Comparison of ENCODE assay signal across 17 cellular contexts in the genomic region with DNA sequence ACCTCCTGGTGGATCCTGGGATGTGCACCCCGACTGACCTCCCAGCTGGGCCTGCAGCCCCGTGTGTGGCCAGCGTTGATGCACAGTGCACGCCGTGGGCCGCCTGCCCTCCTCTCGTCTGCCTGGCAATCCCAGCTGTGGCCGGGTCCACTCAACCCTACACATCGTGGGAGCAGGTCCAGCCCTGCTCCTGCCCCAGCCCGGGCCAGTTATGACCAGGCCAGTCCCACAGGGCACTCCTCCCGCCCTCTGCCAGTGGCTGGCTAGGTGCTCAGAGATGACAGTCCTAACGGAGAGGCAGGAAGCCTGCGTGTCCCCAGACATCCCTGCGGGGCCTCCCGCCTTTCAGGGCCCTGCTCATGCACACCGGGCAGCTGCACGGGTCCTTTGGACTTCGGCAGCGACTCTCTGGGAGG. TPM values are rescaled to one million over a fixed set of nuclear protein-coding genes. Genes with fewer than 3 reads are reported as not detected.
DNase-seq lines count a peak whose midpoint lies in the region; ATAC-seq, FAIRE-seq and TF ChIP-seq lines count a peak whose summit lies in the region.
"Had no signal": no experiment of that assay in that cellular context is flagged by ENCODE, and none has a peak within 500 bp of the region (broad histone marks: within the 10 kb centered on the region; RNA-seq: fewer than 3 reads in every experiment).

No MANE protein-coding gene starts in this region.

- H3K27ac Mint-ChIP-seq in chondrocyte (ENCODE audit: unreplicated experiment), result no peak overlapping the region
- H3K27ac Mint-ChIP-seq in stimulated activated effector memory CD8-positive, alpha-beta T cell treated with anti-CD3 and anti-CD28 coated beads, Interleukin-12 subunit alpha, Interleukin-12 subunit beta, amount 100 ng/mL, for 72 hours, result no peak overlapping the region
- H3K27ac Mint-ChIP-seq: B cell; CD4-positive, alpha-beta memory T cell; GM23338; H9 had no signal

- H3K9me3 ChIP-seq in left ventricle myocardium inferior (replicated peaks) (no peaks in the 10 kb centered on the region), neuronal stem cell (replicated peaks in 1 of 2; ENCODE audit: control insufficient read depth in 2 of 2, insufficient read depth in 1 of 2, low read depth in 1 of 2, low read length in 2 of 2) (peaks cover 0 to 4% of the 10 kb centered on the region in 2 donors)

- H4K91ac ChIP-seq in neuronal stem cell (ENCODE audit: low read depth, low read length, poor library complexity), result no peak overlapping the region

- peak; percentile 14 for DNase-seq in left cardiac atrium
- no peak for DNase-seq in left ventricle myocardium inferior
- peak; percentile 90 for DNase-seq in chondrocyte (ENCODE audit: low spot score)
- no peak for DNase-seq in neuronal stem cell (ENCODE audit: low spot score)
- DNase-seq in stimulated activated effector memory CD8-positive, alpha-beta T cell treated with anti-CD3 and anti-CD28 coated beads, Interleukin-12 subunit alpha, Interleukin-12 subunit beta, amount 100 ng/mL, for 72 hours (ENCODE audit: low spot score in 2 of 2), result no peak
- no peak for DNase-seq in iPS-NIHi7 (ENCODE audit: extremely low spot score)
- no peak for DNase-seq in effector CD8-positive, alpha-beta T cell (lab: John Stamatoyannopoulos, UW)
- no peak for DNase-seq in HTR-8/SVneo (ENCODE audit: insufficient read length, low spot score)
- DNase-seq: C1 segment of cervical spinal cord; CD4-positive, alpha-beta memory T cell; DMS79; H9 had no signal

- H3K4me1 ChIP-seq in left ventricle myocardium inferior (no peaks in the 10 kb centered on the region), neuronal stem cell (ENCODE audit: control insufficient read depth in 2 of 2, insufficient read depth in 1 of 2, low read depth in 1 of 2, low read length in 2 of 2) (no peaks in the 10 kb centered on the region)

- H2BK5ac ChIP-seq in neuronal stem cell (ENCODE audit: low read length), result no peak overlapping the region

- H2AFZ ChIP-seq in neuronal stem cell (ENCODE audit: low read length), result no peak overlapping the region
- H2AFZ ChIP-seq: GM23338 had no signal

- no peaks in the 10 kb centered on the region for H3K9me3 Mint-ChIP-seq in chondrocyte (ENCODE audit: low read depth)
- no peaks in the 10 kb centered on the region for H3K9me3 Mint-ChIP-seq in stimulated activated effector memory CD8-positive, alpha-beta T cell treated with anti-CD3 and anti-CD28 coated beads, Interleukin-12 subunit alpha, Interleukin-12 subunit beta, amount 100 ng/mL, for 72 hours
- H3K9me3 Mint-ChIP-seq: GM23338, H9 had no signal

- H3K79me1 ChIP-seq in neuronal stem cell (ENCODE audit: low read depth, low read length), result no peaks in the 10 kb centered on the region

- no peak overlapping the region for H2BK15ac ChIP-seq in neuronal stem cell (ENCODE audit: low read length)

- ATAC-seq in left cardiac atrium, result peak in 1 of 2 donors; percentile 51
- ATAC-seq in stimulated activated effector memory CD8-positive, alpha-beta T cell treated with anti-CD3 and anti-CD28 coated beads, Interleukin-12 subunit alpha, Interleukin-12 subunit beta, amount 100 ng/mL, for 72 hours, result peak; percentile 12
- ATAC-seq: GM23338 had no signal

- peaks cover 94% of the 10 kb centered on the region for H3K27me3 ChIP-seq in left ventricle myocardium inferior (ENCODE audit: low read depth)
- H3K27me3 ChIP-seq in neuronal stem cell (ENCODE audit: control insufficient read depth in 3 of 3, insufficient read depth in 3 of 3, low read depth in 1 of 3, low read length in 3 of 3), result peaks cover 0 to 65% (median 2%) of the 10 kb centered on the region in 3 experiments

- peaks cover 8% of the 10 kb centered on the region for H3K4me1 Mint-ChIP-seq in chondrocyte (ENCODE audit: low read depth)
- H3K4me1 Mint-ChIP-seq in stimulated activated effector memory CD8-positive, alpha-beta T cell treated with anti-CD3 and anti-CD28 coated beads, Interleukin-12 subunit alpha, Interleukin-12 subunit beta, amount 100 ng/mL, for 72 hours, result no peaks in the 10 kb centered on the region
- H3K4me1 Mint-ChIP-seq: B cell had no signal

- H3K14ac ChIP-seq in neuronal stem cell (ENCODE audit: low read length), result peak overlapping the region; percentile 56

- peak overlapping the region; percentile 60 for H3K9ac ChIP-seq in neuronal stem cell (ENCODE audit: low read depth, low read length, poor library complexity)

- peak overlapping the region; percentile 16 for H3K23ac ChIP-seq in neuronal stem cell (ENCODE audit: low read depth, low read length, poor library complexity)

- no peak overlapping the region for H3K4me3 Mint-ChIP-seq in chondrocyte (ENCODE audit: unreplicated experiment)
- no peak overlapping the region for H3K4me3 Mint-ChIP-seq in stimulated activated effector memory CD8-positive, alpha-beta T cell treated with anti-CD3 and anti-CD28 coated beads, Interleukin-12 subunit alpha, Interleukin-12 subunit beta, amount 100 ng/mL, for 72 hours
- H3K4me3 Mint-ChIP-seq: B cell; CD4-positive, alpha-beta memory T cell; GM23338; H9 had no signal

- whole genome bisulfite sequencing in neuronal stem cell (ENCODE audit: extremely low coverage in 2 of 2, insufficient read length in 2 of 2, insufficient replicate concordance in 1 of 2), 2 donors, result no CpG with 5 or more reads among the region's 19 CpGs

- H2BK12ac ChIP-seq in neuronal stem cell (ENCODE audit: low read length), result no peak overlapping the region

- H3K36me3 Mint-ChIP-seq in chondrocyte (ENCODE audit: low read depth), result no peaks in the 10 kb centered on the region
- no peaks in the 10 kb centered on the region for H3K36me3 Mint-ChIP-seq in stimulated activated effector memory CD8-positive, alpha-beta T cell treated with anti-CD3 and anti-CD28 coated beads, Interleukin-12 subunit alpha, Interleukin-12 subunit beta, amount 100 ng/mL, for 72 hours
- H3K36me3 Mint-ChIP-seq: CD4-positive, alpha-beta memory T cell had no signal

- no peak overlapping the region for H2BK120ac ChIP-seq in neuronal stem cell (ENCODE audit: low read depth, low read length)

- H3K27ac ChIP-seq in left ventricle myocardium inferior (replicated peaks), result no peak overlapping the region
- H3K27ac ChIP-seq in neuronal stem cell (replicated peaks; ENCODE audit: low read length), result no peak overlapping the region

- H3K4me3 ChIP-seq in left ventricle myocardium inferior (no peak overlapping the region), neuronal stem cell (ENCODE audit: low read length in 2 of 2) (peak overlapping the region in 1 of 2 donors; percentile 40)
- H3K4me3 ChIP-seq: GM23338 had no signal

- no peak overlapping the region for H4K8ac ChIP-seq in neuronal stem cell (ENCODE audit: low read depth, low read length)

- H3K27me3 Mint-ChIP-seq in chondrocyte (ENCODE audit: low read depth), result peaks cover 45% of the 10 kb centered on the region

- intact Hi-C loops in left cardiac atrium (cut with DNase I), result no loop called here
- intact Hi-C loops in left ventricle myocardium inferior (cut with micrococcal nuclease), result no loop called here

- H3K4me2 ChIP-seq in neuronal stem cell (ENCODE audit: insufficient read depth, low read length, poor library complexity, severe bottlenecking), result no peak overlapping the region
- H3K4me2 ChIP-seq: GM23338 had no signal

- peak overlapping the region; percentile 28 for H2AK5ac ChIP-seq in neuronal stem cell (ENCODE audit: low read depth, low read length)

- H3K4ac ChIP-seq in neuronal stem cell (ENCODE audit: low read length), result no peak overlapping the region

- peak overlapping the region; percentile 71 for H3K18ac ChIP-seq in neuronal stem cell (ENCODE audit: low read length)

- TF ChIP-seq CTCF in left ventricle myocardium inferior (IDR thresholded peaks at IDR 0.05; ENCODE audit: borderline replicate concordance) (no peak), chondrocyte (IDR thresholded peaks at IDR 0.05) (no peak)

- no peak for FAIRE-seq in HTR-8/SVneo (lab: Jason Lieb, UNC)
- FAIRE-seq: G401.6, GM12891 had no signal

- H3K36me3 ChIP-seq in left ventricle myocardium inferior (no peaks in the 10 kb centered on the region), neuronal stem cell (replicated peaks in 1 of 2; ENCODE audit: control insufficient read depth in 2 of 2, insufficient read depth in 2 of 2, low read length in 2 of 2) (no peaks in the 10 kb centered on the region)

RNA-seq across cellular contexts. Expression of gene GALNT9, which starts 10.8 kb away (rescaled TPM):
- 1 to 10 TPM; 2.6 to 2.7 TPM for total RNA-seq in left cardiac atrium
- total RNA-seq in left ventricle myocardium inferior, result not detected
- total RNA-seq in chondrocyte, result 0.15 to 0.29 TPM in 2 of 3 replicates, not detected in the other
- 0.13 TPM for polyA plus RNA-seq in neuronal stem cell (2013, experiment 1 of 2)
- 0.14 TPM for polyA plus RNA-seq in neuronal stem cell (2013, experiment 2 of 2)
- total RNA-seq: CD4-positive, alpha-beta memory T cell; HT-29 had no signal

Comparison
In these comparisons a context has a peak if more than half of its experiments do, and no peak if none do; other contexts are left out.
1. DNase-seq: peak in left cardiac atrium (single experiment) and chondrocyte (single experiment); none in left ventricle myocardium inferior (single experiment), neuronal stem cell (single experiment), stimulated activated effector memory CD8-positive, alpha-beta T cell treated with anti-CD3 and anti-CD28 coated beads, Interleukin-12 subunit alpha, Interleukin-12 subunit beta, amount 100 ng/mL, for 72 hours (0 of 2), iPS-NIHi7 (single experiment), effector CD8-positive, alpha-beta T cell (single experiment) and HTR-8/SVneo (single experiment).